Comparison of ENCODE assay signal across 9 cellular contexts in genomic region chr2:74497777-74498499, GRCh38. TPM values are rescaled to one million over a fixed set of nuclear protein-coding genes. Genes with fewer than 3 reads are reported as not detected.
DNase-seq lines count a peak whose midpoint lies in the region; ATAC-seq, FAIRE-seq and TF ChIP-seq lines count a peak whose summit lies in the region.
"Had no signal": no experiment of that assay in that cellular context is flagged by ENCODE, and none has a peak within 500 bp of the region (broad histone marks: within the 10 kb centered on the region; RNA-seq: fewer than 3 reads in every experiment).

No MANE protein-coding gene starts in this region.

- no peak overlapping the region for H3K56ac ChIP-seq in H1 (replicated peaks; ENCODE audit: insufficient read length, low read depth, low read length)

- CTCF ChIA-PET in H1 (lab: Charles Lee; ENCODE audit: partially characterized antibody), result interaction anchor here (0.9 to 5.1 kb wide), 5 partner anchors 13 to 89 kb away, joined by 3 to 24 read pairs (median 8); partner anchors contain the start of genes CCDC142 and TTC31
- CTCF ChIA-PET in naive thymus-derived CD4-positive, alpha-beta T cell (lab: Charles Lee), result no interaction called here

- H2BK15ac ChIP-seq in H1 (ENCODE audit: low read length), result peak overlapping the region; percentile 72; the same call in 1 of the 2 replicates

- POLR2A ChIA-PET in H1 (lab: Charles Lee; ENCODE audit: partially characterized antibody), result interaction anchor here (0.6 to 9.4 kb wide), 16 partner anchors 9 to 496 kb away, joined by 3 to 73 read pairs (median 5); partner anchors contain the start of genes AUP1, CCDC142, DQX1 and HTRA2
- POLR2A ChIA-PET in naive thymus-derived CD4-positive, alpha-beta T cell (lab: Charles Lee), result interaction anchor here (0.6 to 1.2 kb wide), 3 partner anchors 9 to 155 kb away, joined by 3 to 4 read pairs (median 3); partner anchors contain the start of genes PCGF1 and WBP1

- DNase-seq in DMS79 treated with DMSO at 0.1 percent for 48 hours (lab: John Stamatoyannopoulos, UW) (peak; percentile 40), NCI-H146 treated with DMSO at 0.1 percent for 48 hours (lab: John Stamatoyannopoulos, UW; ENCODE audit: unreplicated experiment) (peak; percentile 55), H1 (ENCODE audit: low read depth in 1 of 2, low spot score in 2 of 2) (peak in 1 of 2 experiments; percentile 79), NCI-H2081 treated with DMSO at 0.1 percent for 48 hours (lab: John Stamatoyannopoulos, UW) (no peak), OCI-M1 (lab: John Stamatoyannopoulos, UW) (no peak)
- peak in 1 of 9 donors; percentile 40 for DNase-seq in naive thymus-derived CD4-positive, alpha-beta T cell

- TF ChIP-seq CTCF in H1 (IDR thresholded peaks at IDR 0.05; ENCODE audit: control extremely low read depth in 1 of 3, insufficient read depth in 1 of 3, low read depth in 1 of 3, low read length in 3 of 3), result no peak

- 4% methylated on average over 51 of the region's 61 CpGs; no CpG with 5 or more reads in 1 of the 2 experiments for WGBS in H1 (ENCODE audit: extremely low coverage in 1 of 2, insufficient coverage in 1 of 2, insufficient read length in 1 of 2, insufficient replicate concordance in 2 of 2, low coverage in 1 of 2, low lambda C conversion rate in 2 of 2, missing lambda C conversion rate in 1 of 2), 2 experiments

- peak overlapping the region; percentile 95; the same call in 1 of the 2 replicates for H2BK12ac ChIP-seq in H1 (ENCODE audit: low read depth, low read length)

- H4K20me1 ChIP-seq in H1 (replicated peaks in 1 of 2; ENCODE audit: control insufficient read depth in 1 of 2, insufficient read depth in 2 of 2, low read length in 2 of 2), result peaks cover 0 to 16% of the 10 kb centered on the region in 2 experiments

- H3K27ac Mint-ChIP-seq in naive thymus-derived CD4-positive, alpha-beta T cell, result peak overlapping the region in 5 of 9 donors; percentile 3 to 85 (median 40)

- peak overlapping the region in 1 of 4 experiments; percentile 25; a peak in 3 of 7 replicates for H3K9ac ChIP-seq in H1 (replicated peaks in 1 of 4; ENCODE audit: extremely low read depth in 1 of 4, low read depth in 3 of 4, low read length in 3 of 4)

- H3K9me3 Mint-ChIP-seq in naive thymus-derived CD4-positive, alpha-beta T cell, result no peaks in the 10 kb centered on the region

- no peaks in the 10 kb centered on the region for H3K9me3 ChIP-seq in H1 (ENCODE audit: insufficient read depth in 2 of 2, low read depth in 1 of 2, low read length in 1 of 2)
- H3K9me3 ChIP-seq in naive thymus-derived CD4-positive, alpha-beta T cell (ENCODE audit: control insufficient read depth in 2 of 3, low read length in 3 of 3), result no peaks in the 10 kb centered on the region

- H3K79me2 ChIP-seq in H1 (ENCODE audit: control insufficient read depth in 1 of 2, insufficient read depth in 2 of 2, low read length in 2 of 2), result no peaks in the 10 kb centered on the region

- H3K23ac ChIP-seq in H1 (ENCODE audit: insufficient read length), result no peak overlapping the region

- H3K27me3 ChIP-seq in H1 (replicated peaks in 1 of 4; ENCODE audit: control insufficient read depth in 3 of 4, extremely low read depth in 1 of 4, insufficient read depth in 3 of 4, low read length in 3 of 4), result peaks cover 68 to 81% (median 79%) of the 10 kb centered on the region in 4 experiments
- H3K27me3 ChIP-seq in naive thymus-derived CD4-positive, alpha-beta T cell (ENCODE audit: control insufficient read depth in 2 of 2, insufficient read depth in 2 of 2, low read length in 2 of 2), result peaks cover 4 to 33% of the 10 kb centered on the region in 2 donors

- no peak for TF ChIP-seq RAD21 in H1 (IDR thresholded peaks at IDR 0.05 in 1 of 2, conservative IDR thresholded peaks at IDR 0.05 in 1 of 2; ENCODE audit: low read depth in 2 of 2, low read length in 2 of 2)

- no peak for FAIRE-seq in H1 (lab: Jason Lieb, UNC)

- H4K5ac ChIP-seq in H1 (ENCODE audit: insufficient read length, low read depth, low read length), result no peak overlapping the region

- no peak overlapping the region for H3K14ac ChIP-seq in H1 (ENCODE audit: insufficient read length)

- peak overlapping the region; percentile 20 to 57 (median 46) for H3K4me3 ChIP-seq in H1 (ENCODE audit: extremely low read depth in 1 of 4, insufficient read depth in 2 of 4, low read depth in 3 of 4, low read length in 4 of 4)
- H3K4me3 ChIP-seq in naive thymus-derived CD4-positive, alpha-beta T cell (ENCODE audit: low read length), result peak overlapping the region; percentile 61

- H3K23me2 ChIP-seq in H1 (ENCODE audit: low read depth, low read length), result peaks cover 24% of the 10 kb centered on the region; the same call in 1 of the 2 replicates

- H3K4me1 Mint-ChIP-seq in naive thymus-derived CD4-positive, alpha-beta T cell, result peaks cover 19 to 38% (median 30%) of the 10 kb centered on the region in 7 donors

- TF ChIP-seq EP300 in H1 (IDR thresholded peaks at IDR 0.05; ENCODE audit: borderline replicate concordance in 1 of 2, low read depth in 2 of 2, low read length in 2 of 2), result no peak

- no peak for TF ChIP-seq POLR2A in H1 (IDR thresholded peaks at IDR 0.05; ENCODE audit: control extremely low read depth in 1 of 2, low read depth in 2 of 2, low read length in 2 of 2)

- peaks cover 39 to 53% (median 42%) of the 10 kb centered on the region in 5 donors for H3K27me3 Mint-ChIP-seq in naive thymus-derived CD4-positive, alpha-beta T cell

- no peaks in the 10 kb centered on the region for H3K79me1 ChIP-seq in H1 (ENCODE audit: low read depth, low read length)

- H4K8ac ChIP-seq in H1 (ENCODE audit: extremely low read depth, insufficient read depth, low read length), result peak overlapping the region; percentile 75

- no peak overlapping the region for H3K27ac ChIP-seq in H1 (ENCODE audit: low read depth, low read length)
- no peak overlapping the region for H3K27ac ChIP-seq in naive thymus-derived CD4-positive, alpha-beta T cell (ENCODE audit: low read depth, low read length)

- H3K4me2 ChIP-seq in H1 (ENCODE audit: insufficient read depth in 1 of 2, low read depth in 2 of 2, low read length in 2 of 2), result peak overlapping the region; percentile 78 to 97

- H3K18ac ChIP-seq in H1 (ENCODE audit: extremely low read depth, low read length), result peak overlapping the region; percentile 96

- H3K4me1 ChIP-seq in H1 (replicated peaks in 1 of 4; ENCODE audit: control insufficient read depth in 3 of 4, insufficient read depth in 4 of 4, low read length in 3 of 4), result peaks cover 7 to 47% (median 26%) of the 10 kb centered on the region in 4 experiments
- peaks cover 8 to 29% of the 10 kb centered on the region in 2 donors for H3K4me1 ChIP-seq in naive thymus-derived CD4-positive, alpha-beta T cell (ENCODE audit: control insufficient read depth in 2 of 2, insufficient read depth in 2 of 2, low read length in 2 of 2)

- no peak overlapping the region for H2BK120ac ChIP-seq in H1 (replicated peaks; ENCODE audit: low read depth, low read length)

- H2AK5ac ChIP-seq in H1 (ENCODE audit: low read depth, low read length), result no peak overlapping the region

- peak overlapping the region; percentile 57; the same call in 1 of the 2 replicates for H2AFZ ChIP-seq in H1 (ENCODE audit: low read length)

- H3K36me3 ChIP-seq in H1 (ENCODE audit: control insufficient read depth in 2 of 4, insufficient read depth in 4 of 4, low read length in 3 of 4), result peaks cover 0 to 1% (median 0%) of the 10 kb centered on the region in 4 experiments; a peak in 2 of 8 replicates
- peaks cover 0 to 16% (median 0%) of the 10 kb centered on the region in 3 experiments for H3K36me3 ChIP-seq in naive thymus-derived CD4-positive, alpha-beta T cell (ENCODE audit: control insufficient read depth in 2 of 3, insufficient read depth in 3 of 3, low read length in 3 of 3)

- H3K36me3 Mint-ChIP-seq in naive thymus-derived CD4-positive, alpha-beta T cell, result peaks cover 4 to 20% (median 11%) of the 10 kb centered on the region in 5 donors

- peak overlapping the region; percentile 63 to 97 (median 86) for H3K4me3 Mint-ChIP-seq in naive thymus-derived CD4-positive, alpha-beta T cell

- peak overlapping the region; percentile 26; the same call in 1 of the 2 replicates for H2BK5ac ChIP-seq in H1 (ENCODE audit: low read depth, low read length)

- no peak overlapping the region for H4K91ac ChIP-seq in H1 (replicated peaks; ENCODE audit: insufficient read length, low read length)

- no peak overlapping the region; the same call in 1 of the 2 replicates for H2BK20ac ChIP-seq in H1 (ENCODE audit: low read length)

- intact Hi-C loops in naive thymus-derived CD4-positive, alpha-beta T cell (cut with micrococcal nuclease), result loop anchor here in 1 of 2 donors (1.0 to 2.0 kb wide), 3 partner anchors 9 to 31 kb away; partner anchors contain the start of genes AUP1, HTRA2, PCGF1 and TLX2

- peak; percentile 41 for ATAC-seq in naive thymus-derived CD4-positive, alpha-beta T cell
- no peak for ATAC-seq in GM21723 (IDR thresholded peaks at IDR 0.05; ENCODE audit: unreplicated experiment)
- ATAC-seq in HG02588 (IDR thresholded peaks at IDR 0.05; ENCODE audit: unreplicated experiment), result no peak

- H3K4ac ChIP-seq in H1 (replicated peaks; ENCODE audit: insufficient read length, low read depth, low read length), result no peak overlapping the region

RNA-seq across cellular contexts. Expression of gene LBX2, which starts 1.5 kb away (rescaled TPM):
- total RNA-seq in H1 (2021; fragmentation: NEBNext Ultra II Directional; extraction: Animal tissue kit (Norgen Biotek cat#: 25700)), result 0.55 TPM in 1 of 2 replicates, not detected in the other
- polyA plus RNA-seq in H1 (2011; rRNA removed), result 0.27 and 0.42 TPM in 2 replicates
- polyA plus RNA-seq in H1 (2011; cell fraction: cytosol; rRNA removed), result 2.0 TPM
- polyA plus RNA-seq in H1 (2011; cell fraction: nucleus; rRNA removed), result 0.30 TPM
- polyA plus RNA-seq in H1 (2012, experiment 1 of 2), result 0.25 to 0.66 TPM (median 0.43 TPM) in 4 replicates
- 0.35 TPM for polyA plus RNA-seq in H1 (2012, experiment 2 of 2)
- 0.20 TPM for polyA plus RNA-seq in H1 (2013, experiment 1 of 2)
- polyA plus RNA-seq in H1 (2013, experiment 2 of 2), result 0.17 TPM
- polyA minus RNA-seq in H1 (2011; rRNA and poly(A)+ RNA removed), result 0.13 TPM in 1 of 2 replicates, not detected in the other
- not detected for polyA minus RNA-seq in H1 (2011; cell fraction: cytosol; rRNA and poly(A)+ RNA removed)
- polyA minus RNA-seq in H1 (2011; cell fraction: nucleus; rRNA and poly(A)+ RNA removed), result 1.7 TPM
- total RNA-seq in naive thymus-derived CD4-positive, alpha-beta T cell, result under 1 TPM in 2 of 5 experiments, not detected in 3; 0.44 to 0.65 TPM
- polyA plus RNA-seq in naive thymus-derived CD4-positive, alpha-beta T cell, result not detected

RNA-seq across cellular contexts. Expression of gene PCGF1, which starts 9.6 kb away (rescaled TPM):
- 10.0 and 13.8 TPM in 2 replicates for total RNA-seq in H1 (2021; fragmentation: NEBNext Ultra II Directional; extraction: Animal tissue kit (Norgen Biotek cat#: 25700))
- polyA plus RNA-seq in H1 (2011; rRNA removed), result 12.1 and 23.7 TPM in 2 replicates
- 15.4 TPM for polyA plus RNA-seq in H1 (2011; cell fraction: cytosol; rRNA removed)
- polyA plus RNA-seq in H1 (2011; cell fraction: nucleus; rRNA removed), result 13.2 TPM
- 9.2 to 15.1 TPM (median 14.9 TPM) in 4 replicates for polyA plus RNA-seq in H1 (2012, experiment 1 of 2)
- polyA plus RNA-seq in H1 (2012, experiment 2 of 2), result 10.1 TPM
- 10.7 TPM for polyA plus RNA-seq in H1 (2013, experiment 1 of 2)
- polyA plus RNA-seq in H1 (2013, experiment 2 of 2), result 8.6 TPM
- 17.4 and 23.0 TPM in 2 replicates for polyA minus RNA-seq in H1 (2011; rRNA and poly(A)+ RNA removed)
- 11.3 TPM for polyA minus RNA-seq in H1 (2011; cell fraction: cytosol; rRNA and poly(A)+ RNA removed)
- polyA minus RNA-seq in H1 (2011; cell fraction: nucleus; rRNA and poly(A)+ RNA removed), result 14.3 TPM
- 10 to 100 TPM; 25.7 to 37.0 (median 31.2) TPM for total RNA-seq in naive thymus-derived CD4-positive, alpha-beta T cell
- polyA plus RNA-seq in naive thymus-derived CD4-positive, alpha-beta T cell, result 10 to 100 TPM in 1 of 2 donors, 1 to 10 TPM in 1; 9.0 to 25.0 TPM

RNA-seq across cellular contexts. Expression of gene TTC31, which starts 15.1 kb away (rescaled TPM):
- 27.4 and 28.8 TPM in 2 replicates for total RNA-seq in H1 (2021; fragmentation: NEBNext Ultra II Directional; extraction: Animal tissue kit (Norgen Biotek cat#: 25700))
- polyA plus RNA-seq in H1 (2011; rRNA removed), result 29.9 and 36.1 TPM in 2 replicates
- polyA plus RNA-seq in H1 (2011; cell fraction: cytosol; rRNA removed), result 29.6 TPM
- 91.5 TPM for polyA plus RNA-seq in H1 (2011; cell fraction: nucleus; rRNA removed)
- 20.1 to 25.2 TPM (median 23.8 TPM) in 4 replicates for polyA plus RNA-seq in H1 (2012, experiment 1 of 2)
- polyA plus RNA-seq in H1 (2012, experiment 2 of 2), result 18.1 TPM
- 17.3 TPM for polyA plus RNA-seq in H1 (2013, experiment 1 of 2)
- polyA plus RNA-seq in H1 (2013, experiment 2 of 2), result 17.2 TPM
- polyA minus RNA-seq in H1 (2011; rRNA and poly(A)+ RNA removed), result 22.5 and 28.6 TPM in 2 replicates
- 15.3 TPM for polyA minus RNA-seq in H1 (2011; cell fraction: cytosol; rRNA and poly(A)+ RNA removed)
- 30.2 TPM for polyA minus RNA-seq in H1 (2011; cell fraction: nucleus; rRNA and poly(A)+ RNA removed)
- total RNA-seq in naive thymus-derived CD4-positive, alpha-beta T cell, result 10 to 100 TPM; 35.5 to 50.4 (median 43.6) TPM
- 10 to 100 TPM; 19.8 to 24.5 TPM for polyA plus RNA-seq in naive thymus-derived CD4-positive, alpha-beta T cell

RNA-seq across cellular contexts. Expression of gene CCDC142, which starts 15.1 kb away (rescaled TPM):
- 10.7 and 12.1 TPM in 2 replicates for total RNA-seq in H1 (2021; fragmentation: NEBNext Ultra II Directional; extraction: Animal tissue kit (Norgen Biotek cat#: 25700))
- 6.0 and 6.7 TPM in 2 replicates for polyA plus RNA-seq in H1 (2011; rRNA removed)
- polyA plus RNA-seq in H1 (2011; cell fraction: cytosol; rRNA removed), result 5.9 TPM
- 20.6 TPM for polyA plus RNA-seq in H1 (2011; cell fraction: nucleus; rRNA removed)
- 5.5 to 8.1 TPM (median 6.8 TPM) in 4 replicates for polyA plus RNA-seq in H1 (2012, experiment 1 of 2)
- polyA plus RNA-seq in H1 (2012, experiment 2 of 2), result 4.4 TPM
- 5.4 TPM for polyA plus RNA-seq in H1 (2013, experiment 1 of 2)
- polyA plus RNA-seq in H1 (2013, experiment 2 of 2), result 3.8 TPM
- polyA minus RNA-seq in H1 (2011; rRNA and poly(A)+ RNA removed), result 20.4 and 22.4 TPM in 2 replicates
- 10.3 TPM for polyA minus RNA-seq in H1 (2011; cell fraction: cytosol; rRNA and poly(A)+ RNA removed)
- 30.3 TPM for polyA minus RNA-seq in H1 (2011; cell fraction: nucleus; rRNA and poly(A)+ RNA removed)
- 10 to 100 TPM; 21.4 to 75.2 (median 33.8) TPM for total RNA-seq in naive thymus-derived CD4-positive, alpha-beta T cell
- 10 to 100 TPM; 13.1 to 23.9 TPM for polyA plus RNA-seq in naive thymus-derived CD4-positive, alpha-beta T cell

RNA-seq across cellular contexts. Expression of gene TLX2, which starts 16.3 kb away (rescaled TPM):
- 0.15 and 0.17 TPM in 2 replicates for total RNA-seq in H1 (2021; fragmentation: NEBNext Ultra II Directional; extraction: Animal tissue kit (Norgen Biotek cat#: 25700))
- polyA plus RNA-seq in H1 (2011; rRNA removed), result 0.06 and 0.17 TPM in 2 replicates
- polyA plus RNA-seq in H1 (2011; cell fraction: cytosol; rRNA removed), result 0.09 TPM
- 0.44 TPM for polyA plus RNA-seq in H1 (2011; cell fraction: nucleus; rRNA removed)
- 0.11 to 0.47 TPM (median 0.28 TPM) in 4 replicates for polyA plus RNA-seq in H1 (2012, experiment 1 of 2)
- polyA plus RNA-seq in H1 (2012, experiment 2 of 2), result not detected
- 0.06 TPM for polyA plus RNA-seq in H1 (2013, experiment 1 of 2)
- polyA plus RNA-seq in H1 (2013, experiment 2 of 2), result 0.06 TPM
- 0.12 TPM in 1 of 2 replicates, not detected in the other for polyA minus RNA-seq in H1 (2011; rRNA and poly(A)+ RNA removed)
- not detected for polyA minus RNA-seq in H1 (2011; cell fraction: cytosol; rRNA and poly(A)+ RNA removed)
- 1.1 TPM for polyA minus RNA-seq in H1 (2011; cell fraction: nucleus; rRNA and poly(A)+ RNA removed)
- total RNA-seq in naive thymus-derived CD4-positive, alpha-beta T cell, result under 1 TPM in 2 of 5 experiments, not detected in 3; 0.34 to 0.66 TPM
- polyA plus RNA-seq in naive thymus-derived CD4-positive, alpha-beta T cell, result not detected
- total RNA-seq: HT1080 had no signal

Comparison
In these comparisons a context has a peak if more than half of its experiments do, and no peak if none do; other contexts are left out.
1. DNase-seq: peak in DMS79 treated with DMSO at 0.1 percent for 48 hours (single experiment) and NCI-H146 treated with DMSO at 0.1 percent for 48 hours (single experiment); none in NCI-H2081 treated with DMSO at 0.1 percent for 48 hours (single experiment) and OCI-M1 (single experiment).